In genomic region chrX:102345916-102346315, GRCh38 we compare ENCODE assay signal across 8 cellular contexts.
A peak's percentile ranks its signal among the peaks of the same experiment; 100 is the strongest.
DNase-seq lines count a peak whose midpoint lies in the region; ATAC-seq and TF ChIP-seq lines count a peak whose summit lies in the region.

No MANE protein-coding gene starts in this region.

- H3K36me3 ChIP-seq in psoas muscle (ENCODE audit: insufficient read depth in 1 of 2, low read depth in 1 of 2) = no peaks in the 10 kb centered on the region

- no peak for ATAC-seq in psoas muscle
- ATAC-seq in GM18517 (IDR thresholded peaks at IDR 0.05; ENCODE audit: unreplicated experiment) = no peak
- no peak for ATAC-seq in GM21447 (IDR thresholded peaks at IDR 0.05; ENCODE audit: unreplicated experiment)
- no peak for ATAC-seq in GM19023 (IDR thresholded peaks at IDR 0.05; ENCODE audit: unreplicated experiment)

- H3K4me3 Mint-ChIP-seq in activated T-cell treated with anti-CD3 and anti-CD28 coated beads, Interleukin-2, amount 50 U/mL, for 24 hours = no peak overlapping the region

- H3K27me3 ChIP-seq in psoas muscle (ENCODE audit: insufficient read depth in 3 of 3, low read length in 2 of 3) = peaks cover 0 to 5% (median 0%) of the 10 kb centered on the region in 3 donors

- no peaks in the 10 kb centered on the region for H3K36me3 Mint-ChIP-seq in activated T-cell treated with anti-CD3 and anti-CD28 coated beads, Interleukin-2, amount 50 U/mL, for 24 hours (ENCODE audit: low read depth)

- no peaks in the 10 kb centered on the region for H3K4me1 Mint-ChIP-seq in activated T-cell treated with anti-CD3 and anti-CD28 coated beads, Interleukin-2, amount 50 U/mL, for 24 hours (ENCODE audit: low read depth)

- H3K27ac Mint-ChIP-seq in activated T-cell treated with anti-CD3 and anti-CD28 coated beads, Interleukin-2, amount 50 U/mL, for 24 hours = no peak overlapping the region

- peak; percentile 77 for TF ChIP-seq CTCF in psoas muscle (IDR thresholded peaks at IDR 0.05)

- intact Hi-C loops in psoas muscle (cut with DNase I) = no loop called here

- no peaks in the 10 kb centered on the region for H3K9me3 ChIP-seq in psoas muscle

- no peaks in the 10 kb centered on the region for H3K4me1 ChIP-seq in psoas muscle

- no peak overlapping the region for H3K27ac ChIP-seq in psoas muscle

- H3K27me3 Mint-ChIP-seq in activated T-cell treated with anti-CD3 and anti-CD28 coated beads, Interleukin-2, amount 50 U/mL, for 24 hours = peaks cover 35% of the 10 kb centered on the region

- DNase-seq in EH (ENCODE audit: low read depth) (peak; percentile 43), LHCN-M2 (ENCODE audit: low read depth) (peak; percentile 22), glomerular endothelial cell (ENCODE audit: extremely low read depth, low read depth, low spot score) (peak; percentile 12), psoas muscle (peak; percentile 42 to 57)
- peak; percentile 75 for DNase-seq in activated T-cell treated with anti-CD3 and anti-CD28 coated beads, Interleukin-2, amount 50 U/mL, for 24 hours

- no peak overlapping the region for H3K4me3 ChIP-seq in psoas muscle

- H3K9me3 Mint-ChIP-seq in activated T-cell treated with anti-CD3 and anti-CD28 coated beads, Interleukin-2, amount 50 U/mL, for 24 hours = no peaks in the 10 kb centered on the region

- WGBS in psoas muscle, 3 donors = 28 to 33% (median 30%) methylated on average over 3 of the region's 3 CpGs

Comparison
In these comparisons a context has a peak if more than half of its experiments do, and no peak if none do; other contexts are left out.
1. DNase-seq: peak in every context shown above with its lines; median percentile 75 in activated T-cell treated with anti-CD3 and anti-CD28 coated beads, Interleukin-2, amount 50 U/mL, for 24 hours; 50 in psoas muscle; 43 in EH; 22 in LHCN-M2; 12 in glomerular endothelial cell.